ENCODE assay signal across 10 cellular contexts in genomic region chr2:20578266-20578894, GRCh38.
DNase-seq lines count a peak whose midpoint lies in the region; ATAC-seq, FAIRE-seq and TF ChIP-seq lines count a peak whose summit lies in the region.
"Had no signal": no experiment of that assay in that cellular context is flagged by ENCODE, and none has a peak within 500 bp of the region (broad histone marks: within the 10 kb centered on the region; RNA-seq: fewer than 3 reads in every experiment).

No MANE protein-coding gene starts in this region.

- TF ChIP-seq EP300 in K562 (IDR thresholded peaks at IDR 0.05; ENCODE audit: low read length) (no peak), stomach (IDR thresholded peaks at IDR 0.05) (no peak)

- H3K9ac ChIP-seq in HUES64 (ENCODE audit: low read depth, low read length) (peak overlapping the region; percentile 42; the same call in 1 of the 2 replicates), K562 (ENCODE audit: insufficient read depth in 1 of 2, low read depth in 2 of 2, low read length in 2 of 2) (peak overlapping the region; percentile 11 to 67)

- no peaks in the 10 kb centered on the region for H3K9me1 ChIP-seq in K562 (ENCODE audit: control insufficient read depth, insufficient read depth, low read length)

- H3K4me1 ChIP-seq in HUES64 (ENCODE audit: insufficient read depth, low read length) (peaks cover 13% of the 10 kb centered on the region; the same call in 1 of the 2 replicates), K562 (replicated peaks in 1 of 2; ENCODE audit: control insufficient read depth in 2 of 2, insufficient read depth in 2 of 2, low read length in 2 of 2) (peaks cover 33 to 40% of the 10 kb centered on the region in 2 experiments), right lobe of liver (peaks cover 0 to 26% (median 12%) of the 10 kb centered on the region in 4 donors), stomach (peaks cover 33 to 66% (median 52%) of the 10 kb centered on the region in 4 donors)

- 89% methylated on average over 6 of the region's 6 CpGs for WGBS in HUES64
- 71% methylated on average over 6 of the region's 6 CpGs for WGBS in K562 (ENCODE audit: insufficient coverage, low coverage, missing lambda C conversion rate)
- WGBS in right lobe of liver (ENCODE audit: insufficient coverage, low coverage, low lambda C conversion rate, missing lambda C conversion rate) = 76% methylated on average over 5 of the region's 6 CpGs
- 75 to 82% (median 80%) methylated on average over 6 of the region's 6 CpGs for WGBS in stomach, 5 donors

- H3K27me3 ChIP-seq in HUES64 (ENCODE audit: insufficient read depth, low read length) (no peaks in the 10 kb centered on the region), K562 (ENCODE audit: control insufficient read depth in 2 of 2, insufficient read depth in 2 of 2, low read length in 2 of 2) (no peaks in the 10 kb centered on the region), right lobe of liver (no peaks in the 10 kb centered on the region), stomach (no peaks in the 10 kb centered on the region)

- no peak for FAIRE-seq in K562 (lab: Jason Lieb, UNC)

- H3K79me2 ChIP-seq in K562 (ENCODE audit: control insufficient read depth, insufficient read depth, low read length) = no peaks in the 10 kb centered on the region

- no peaks in the 10 kb centered on the region for H3K36me3 ChIP-seq in HUES64 (ENCODE audit: insufficient read depth, low read length)
- H3K36me3 ChIP-seq in K562 (ENCODE audit: control insufficient read depth, insufficient read depth, low read length) = no peaks in the 10 kb centered on the region
- no peaks in the 10 kb centered on the region for H3K36me3 ChIP-seq in right lobe of liver
- no peaks in the 10 kb centered on the region for H3K36me3 ChIP-seq in stomach

- CTCF ChIA-PET in K562 (lab: Yijun Ruan, JAX; ENCODE audit: low intra/inter-chr PET ratio) = no interaction called here

- H3K27ac ChIP-seq in HUES64 (ENCODE audit: low read depth, low read length) = peak overlapping the region; percentile 80; the same call in 1 of the 2 replicates
- peak overlapping the region; percentile 97 for H3K27ac ChIP-seq in K562 (ENCODE audit: extremely low read depth, low read depth, low read length)
- peak overlapping the region; percentile 29 to 88 (median 60) for H3K27ac ChIP-seq in right lobe of liver
- peak overlapping the region; percentile 76 to 85 (median 80) for H3K27ac ChIP-seq in stomach
- H3K27ac ChIP-seq: VCaP had no signal

- in situ Hi-C loops in K562 (cut with MboI) = no loop called here

- H3K4me3 ChIP-seq in HUES64 (ENCODE audit: low read length) (no peak overlapping the region), K562 (no peak overlapping the region), right lobe of liver (no peak overlapping the region), stomach (no peak overlapping the region)

- no peak for TF ChIP-seq CTCF in K562 (IDR thresholded peaks at IDR 0.05 in 2 of 3, conservative IDR thresholded peaks at IDR 0.05 in 1 of 3; ENCODE audit: insufficient read depth in 2 of 3, low read depth in 1 of 3, low read length in 3 of 3)
- no peak for TF ChIP-seq CTCF in right lobe of liver (IDR thresholded peaks at IDR 0.05)
- TF ChIP-seq CTCF in stomach (IDR thresholded peaks at IDR 0.05) = no peak

- TF ChIP-seq POLR2A in K562 (conservative IDR thresholded peaks at IDR 0.05) (no peak), right lobe of liver (IDR thresholded peaks at IDR 0.05) (no peak), stomach (IDR thresholded peaks at IDR 0.05) (no peak)

- DNase-seq in K562 (ENCODE audit: extremely low read depth in 1 of 4, low spot score in 3 of 4) = no peak
- no peak for DNase-seq in right lobe of liver
- DNase-seq in stomach = no peak
- no peak for DNase-seq in NCI-H1694 (lab: John Stamatoyannopoulos, UW)
- DNase-seq: NCI-H82 had no signal

- no peaks in the 10 kb centered on the region for H4K20me1 ChIP-seq in K562 (replicated peaks; ENCODE audit: control insufficient read depth, insufficient read depth, low read length)

- BruUV-seq in K562 (replicated peaks; lab: Mats Ljungman, UMichigan) = no TSS peak

- H3K9me3 ChIP-seq in HUES64 (ENCODE audit: insufficient read depth, low read depth, low read length) = peaks cover 4% of the 10 kb centered on the region
- no peaks in the 10 kb centered on the region; the same call in none of the 2 replicates for H3K9me3 ChIP-seq in K562 (replicated peaks; ENCODE audit: control insufficient read depth, insufficient read depth, low read depth, low read length)
- H3K9me3 ChIP-seq in right lobe of liver = no peaks in the 10 kb centered on the region
- H3K9me3 ChIP-seq in stomach = peaks cover 3 to 9% (median 7%) of the 10 kb centered on the region in 4 donors

- ATAC-seq in K562 (no peak; the same call in 2 of the 3 replicates), right lobe of liver (no peak), GM21381 (IDR thresholded peaks at IDR 0.05; ENCODE audit: unreplicated experiment) (no peak), HG03159 (IDR thresholded peaks at IDR 0.05; ENCODE audit: unreplicated experiment) (no peak), GM19328 (IDR thresholded peaks at IDR 0.05; ENCODE audit: unreplicated experiment) (no peak)

- H2AFZ ChIP-seq in K562 (ENCODE audit: low read depth, low read length) = peak overlapping the region; percentile 96

- H3K4me2 ChIP-seq in K562 (ENCODE audit: insufficient read depth, low read length) = peak overlapping the region; percentile 55; the same call in 1 of the 2 replicates

- intact Hi-C loops in K562 (cut with micrococcal nuclease) (loop anchor here (2.0 kb wide), 1 partner anchor 22 kb away; no protein-coding TSS in a partner anchor), right lobe of liver (cut with DNase I) (no loop called here), stomach (cut with DNase I; ENCODE audit: low total_unique reads) (no loop called here)

- POLR2A ChIA-PET in K562 (lab: Yijun Ruan, JAX) = interaction anchor here (1.6 to 1.7 kb wide), 2 partner anchors 12 to 16 kb away, joined by 4 to 9 read pairs; no protein-coding TSS in a partner anchor

- TF ChIP-seq RAD21 in K562 (CRISPR knock-in tag; conservative IDR thresholded peaks at IDR 0.05 in 1 of 2, IDR thresholded peaks at IDR 0.05 in 1 of 2) = no peak

TF ChIP-seq in K562, 482 proteins besides CTCF, POLR2A, EP300 and RAD21:
- TF ChIP-seq ZNF311 (CRISPR knock-in tag; IDR thresholded peaks at IDR 0.05) (peak; percentile 87), PTBP1 (IDR thresholded peaks at IDR 0.05; ENCODE audit: low read depth, low read length) (no peak), ZNF644 (tag; IDR thresholded peaks at IDR 0.05; ENCODE audit: low read depth) (no peak), CREB3L1 (IDR thresholded peaks at IDR 0.05; ENCODE audit: borderline replicate concordance, low read depth) (no peak), NFRKB (IDR thresholded peaks at IDR 0.05; ENCODE audit: low read depth) (peak; percentile 28; the same call in 1 of the 2 replicates), FOXJ2 (tag; IDR thresholded peaks at IDR 0.05) (0 out of 2 replicates have a peak, but pooled peaks have one; percentile 2), SAP30 (IDR thresholded peaks at IDR 0.05; ENCODE audit: borderline replicate concordance, insufficient read depth, low read depth, low read length, poor library complexity, severe bottlenecking) (no peak), PHB2 (IDR thresholded peaks at IDR 0.05; ENCODE audit: low read depth) (no peak), CREB5 (CRISPR knock-in tag; IDR thresholded peaks at IDR 0.05) (0 out of 2 replicates have a peak, but pooled peaks have one; percentile 27), NR4A1 (CRISPR knock-in tag; IDR thresholded peaks at IDR 0.05) (no peak), NR4A1 (tag; IDR thresholded peaks at IDR 0.05) (peak; percentile 28; the same call in 1 of the 2 replicates), ZNF121 (CRISPR knock-in tag; conservative IDR thresholded peaks at IDR 0.05) (no peak), PTTG1 (tag; IDR thresholded peaks at IDR 0.05; ENCODE audit: low read depth) (peak; percentile 61; the same call in 1 of the 2 replicates), DMBX1 (CRISPR knock-in tag; IDR thresholded peaks at IDR 0.05; ENCODE audit: borderline replicate concordance) (peak; percentile 64; the same call in 1 of the 2 replicates)
